In the genomic region with DNA sequence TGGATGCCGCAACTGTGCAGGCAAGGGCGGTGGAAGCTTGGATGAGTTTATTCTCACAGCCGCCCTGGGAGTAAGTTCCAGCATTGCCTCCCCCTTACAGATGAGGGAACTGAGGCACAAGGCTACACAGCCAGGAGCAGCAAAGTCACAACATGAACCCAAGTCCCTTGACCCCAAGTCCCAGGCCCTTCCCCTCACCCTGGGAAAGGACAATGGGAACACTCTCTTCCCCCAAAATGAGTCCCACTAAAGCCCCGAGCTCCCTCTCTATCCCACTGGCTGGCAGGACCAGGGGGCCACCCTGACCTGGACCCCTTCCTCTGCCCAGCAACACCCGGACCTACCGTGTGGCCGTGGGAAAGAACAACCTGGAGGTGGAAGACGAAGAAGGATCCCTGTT, we compare ENCODE assay signal across 10 cellular contexts. TPM values are rescaled to one million over a fixed set of nuclear protein-coding genes. Genes with fewer than 3 reads are reported as not detected.
"Had no signal": no experiment of that assay in that cellular context is flagged by ENCODE, and none has a peak within 500 bp of the region (broad histone marks: within the 10 kb centered on the region; RNA-seq: fewer than 3 reads in every experiment).

No MANE protein-coding gene starts in this region.

- H3K27ac Mint-ChIP-seq: HFFc6 had no signal

- H3K27ac ChIP-seq: GM23248 had no signal

- DNase-seq: GM23248, GOT3, H7, HFFc6, IMR-90 had no signal

- ATAC-seq: HCT116, K562 had no signal

- H3K9ac ChIP-seq: GM23248 had no signal

- H3K4me3 ChIP-seq: GM23248, HAP-1, K562 had no signal

- H3K4me3 Mint-ChIP-seq: HFFc6 had no signal

- H3K4me1 ChIP-seq: HAP-1 had no signal

- H2AFZ ChIP-seq: GM23248 had no signal

- H3K36me3 ChIP-seq: HAP-1 had no signal

RNA-seq across cellular contexts. Expression of a gene that starts 3.9 kb away (rescaled TPM):
- total RNA-seq: GM23248, H7, HFFc6, HT-29, IMR-90 had no signal
- polyA plus RNA-seq: GM23248, IMR-90, K562 had no signal

RNA-seq across cellular contexts. Expression of a gene that starts 14.4 kb away (rescaled TPM):
- total RNA-seq: GM23248, H4, H7, HFFc6, HT-29, IMR-90 had no signal
- polyA plus RNA-seq: GM23248, IMR-90, K562 had no signal

RNA-seq across cellular contexts. Expression of a gene that starts 33.8 kb away (rescaled TPM):
- total RNA-seq: GM23248, H4, H7, HFFc6, HT-29, IMR-90 had no signal
- polyA plus RNA-seq: GM23248, IMR-90 had no signal
